28 cellular contexts compared by ENCODE assay signal in genomic region chr12:45182511-45182910, GRCh38.
"Had no signal": no experiment of that assay in that cellular context is flagged by ENCODE, and none has a peak within 500 bp of the region (broad histone marks: within the 10 kb centered on the region; RNA-seq: fewer than 3 reads in every experiment).

No MANE protein-coding gene starts in this region.

- H3K4me3 ChIP-seq: ascending aorta, cardiac muscle cell, SJCRH30 had no signal

- H3K4me1 ChIP-seq: SJCRH30 had no signal

- H3K27ac ChIP-seq: ascending aorta, cardiac muscle cell, SJCRH30, VCaP had no signal

- H3K27me3 ChIP-seq: ascending aorta, cardiac muscle cell, SJCRH30 had no signal

- DNase-seq: activated CD4-positive, alpha-beta T cell treated with anti-CD3 and anti-CD28 coated beads for 1 hour; activated CD4-positive, alpha-beta T cell treated with anti-CD3 and anti-CD28 coated beads for 48 hours; activated CD4-positive, CD25-positive, alpha-beta regulatory T cell; activated CD8-positive, alpha-beta T cell treated with anti-CD3 and anti-CD28 coated beads for 36 hours; activated effector memory CD4-positive, alpha-beta T cell treated with anti-CD3 and anti-CD28 coated beads, Interleukin-2, amount 50 U/mL, for 16 hours; activated naive CD4-positive, alpha-beta T cell; activated naive CD4-positive, alpha-beta T cell treated with anti-CD3 and anti-CD28 coated beads, Interleukin-2, amount 50 U/mL, for 16 hours; activated naive CD8-positive, alpha-beta T cell treated with anti-CD3 and anti-CD28 coated beads for 36 hours; activated T-cell treated with anti-CD3 and anti-CD28 coated beads, Interleukin-2, amount 50 U/mL, for 1 hour; activated T-cell treated with anti-CD3 and anti-CD28 coated beads, Interleukin-2, amount 50 U/mL, for 72 hours; amniotic stem cell; KG1; NCI-H1092 treated with DMSO at 0.1 percent for 48 hours; NCI-H146; NCI-H187; NCI-H2081; NCI-H226; NCI-H446 treated with DMSO at 0.1 percent for 48 hours; SHP77; SJCRH30; T-cell; T-helper 2 cell; T-helper 9 cell had no signal

- H3K27me3 Mint-ChIP-seq: activated CD8-positive, alpha-beta T cell treated with anti-CD3 and anti-CD28 coated beads for 36 hours; activated naive CD8-positive, alpha-beta T cell treated with anti-CD3 and anti-CD28 coated beads for 36 hours; activated T-helper 17 cell treated with anti-CD3 and anti-CD28 coated beads, Interleukin-2, amount 50 U/mL, for 72 hours; central memory CD8-positive, alpha-beta T cell; T-cell had no signal

- H3K36me3 ChIP-seq: ascending aorta, cardiac muscle cell, SJCRH30 had no signal

- H3K4me1 Mint-ChIP-seq: activated naive CD8-positive, alpha-beta T cell treated with anti-CD3 and anti-CD28 coated beads for 36 hours; activated T-helper 17 cell treated with anti-CD3 and anti-CD28 coated beads, Interleukin-2, amount 50 U/mL, for 72 hours; central memory CD8-positive, alpha-beta T cell; T-cell had no signal

- H3K27ac Mint-ChIP-seq: activated CD8-positive, alpha-beta T cell treated with anti-CD3 and anti-CD28 coated beads for 36 hours; activated naive CD8-positive, alpha-beta T cell treated with anti-CD3 and anti-CD28 coated beads for 36 hours; activated T-cell treated with anti-CD3 and anti-CD28 coated beads, Interleukin-2, amount 50 U/mL, for 72 hours; activated T-helper 17 cell treated with anti-CD3 and anti-CD28 coated beads, Interleukin-2, amount 50 U/mL, for 72 hours; T-cell had no signal

- H3K4me3 Mint-ChIP-seq: activated CD8-positive, alpha-beta T cell treated with anti-CD3 and anti-CD28 coated beads for 36 hours; activated naive CD8-positive, alpha-beta T cell treated with anti-CD3 and anti-CD28 coated beads for 36 hours; activated T-cell treated with anti-CD3 and anti-CD28 coated beads, Interleukin-2, amount 50 U/mL, for 72 hours; activated T-helper 17 cell treated with anti-CD3 and anti-CD28 coated beads, Interleukin-2, amount 50 U/mL, for 72 hours; central memory CD8-positive, alpha-beta T cell; T-cell had no signal
